Comparison of ENCODE assay signal across 8 cellular contexts in the genomic region with DNA sequence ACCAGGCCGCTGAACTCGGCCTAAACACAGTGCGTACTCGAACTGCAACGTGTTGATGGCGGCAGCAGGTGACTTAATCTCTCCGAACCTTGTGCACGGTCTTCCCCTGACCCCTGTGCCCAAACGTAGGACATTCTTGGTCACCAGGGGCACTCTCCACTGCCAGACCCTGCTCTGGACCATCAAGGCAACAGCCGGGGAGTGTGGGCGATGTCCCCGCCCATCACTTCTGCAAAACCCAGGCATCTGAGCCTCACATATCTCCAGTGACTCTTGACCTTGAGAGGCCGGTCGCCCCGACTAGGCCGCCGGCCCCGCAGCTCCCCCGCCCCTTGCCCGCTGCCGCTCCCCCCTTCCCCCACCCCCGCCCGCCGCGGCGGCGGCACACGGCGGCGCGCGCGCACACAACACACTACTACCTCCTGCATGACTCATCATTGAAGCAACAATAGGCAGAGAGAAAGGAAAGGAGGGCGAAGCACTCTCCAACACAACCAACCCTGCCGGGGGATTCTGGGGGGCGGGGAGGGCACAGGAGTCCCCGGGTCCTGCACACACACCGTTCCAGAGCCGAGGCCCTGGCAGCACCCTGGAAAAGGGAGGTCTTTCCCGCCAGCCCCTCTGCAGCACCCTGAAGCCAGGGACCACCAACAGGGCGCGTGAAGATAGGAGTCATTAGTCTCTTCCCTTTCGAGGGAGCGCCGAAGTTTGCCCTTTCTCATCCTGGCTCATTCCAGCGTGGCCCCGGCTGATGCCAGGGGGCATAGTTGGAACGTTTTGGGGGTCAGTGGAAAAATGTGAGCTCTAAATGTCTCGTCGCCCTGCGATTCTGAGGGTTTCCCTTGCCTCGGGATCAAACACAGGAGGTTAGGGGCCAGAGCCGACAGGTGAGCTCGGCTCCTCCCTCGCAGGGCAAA. TPM values are rescaled to one million over a fixed set of nuclear protein-coding genes. Genes with fewer than 3 reads are reported as not detected.
DNase-seq lines count a peak whose midpoint lies in the region; ATAC-seq and TF ChIP-seq lines count a peak whose summit lies in the region.

No MANE protein-coding gene starts in this region.

- TF ChIP-seq CTCF in CD14-positive monocyte (IDR thresholded peaks at IDR 0.05) (no peak), adrenal gland (IDR thresholded peaks at IDR 0.05) (no peak), left ventricle myocardium inferior (IDR thresholded peaks at IDR 0.05; ENCODE audit: borderline replicate concordance) (no peak)

- peak; percentile 87 for DNase-seq in CD14-positive monocyte (ENCODE audit: low spot score)
- DNase-seq in KBM-7: peak; percentile 49
- DNase-seq in adrenal gland: peak; percentile 72 to 84 (median 75)
- DNase-seq in left ventricle myocardium inferior: peak; percentile 56
- DNase-seq in pulmonary artery endothelial cell (ENCODE audit: low read depth, low spot score): peak; percentile 67

- H3K27me3 Mint-ChIP-seq in CD14-positive monocyte (ENCODE audit: low read depth in 3 of 3): peaks cover 0 to 7% (median 0%) of the 10 kb centered on the region in 3 donors
- H3K27me3 Mint-ChIP-seq in T-helper 1 cell treated with Interleukin-12 subunit alpha and Interleukin-12 subunit beta and Interleukin-4 antibody, amounts not matched to agents 30 μg/mL and 1 μg/mL, for 36 hours (ENCODE audit: low read depth): no peaks in the 10 kb centered on the region

- 12 to 32% (median 14%) methylated on average over 15 to 52 of the region's 55 CpGs for WGBS in adrenal gland, 4 donors

- no peaks in the 10 kb centered on the region for H3K36me3 ChIP-seq in adrenal gland (replicated peaks in 1 of 2)
- no peaks in the 10 kb centered on the region for H3K36me3 ChIP-seq in left ventricle myocardium inferior

- peaks cover 54 to 70% of the 10 kb centered on the region in 2 donors for H3K4me1 ChIP-seq in adrenal gland (replicated peaks in 1 of 2)
- peaks cover 85% of the 10 kb centered on the region for H3K4me1 ChIP-seq in left ventricle myocardium inferior

- intact Hi-C loops in CD14-positive monocyte (cut with micrococcal nuclease) (loop anchor here in 1 of 2 donors (10.0 kb wide), 1 partner anchor 754 kb away; the partner anchor contains the start of genes RILP and SCARF1), adrenal gland (cut with DNase I) (no loop called here), left ventricle myocardium inferior (cut with micrococcal nuclease) (no loop called here)

- peaks cover 20 to 23% of the 10 kb centered on the region in 2 donors for H3K36me3 Mint-ChIP-seq in CD14-positive monocyte
- peaks cover 2% of the 10 kb centered on the region for H3K36me3 Mint-ChIP-seq in T-helper 1 cell treated with Interleukin-12 subunit alpha and Interleukin-12 subunit beta and Interleukin-4 antibody, amounts not matched to agents 30 μg/mL and 1 μg/mL, for 36 hours (ENCODE audit: low read depth)

- in situ Hi-C loops in KBM-7 (cut with MboI; ENCODE audit: low pct_unique_long_range_greater_than_20kb, low sequenced_read_pairs): no loop called here

- H3K4me3 Mint-ChIP-seq in CD14-positive monocyte: peak overlapping the region; percentile 88 to 95
- H3K4me3 Mint-ChIP-seq in T-helper 1 cell treated with Interleukin-12 subunit alpha and Interleukin-12 subunit beta and Interleukin-4 antibody, amounts not matched to agents 30 μg/mL and 1 μg/mL, for 36 hours: peak overlapping the region; percentile 93

- peak overlapping the region; percentile 98 to 100 (median 99) for H3K27ac Mint-ChIP-seq in CD14-positive monocyte
- peak overlapping the region; percentile 99 for H3K27ac Mint-ChIP-seq in T-helper 1 cell treated with Interleukin-12 subunit alpha and Interleukin-12 subunit beta and Interleukin-4 antibody, amounts not matched to agents 30 μg/mL and 1 μg/mL, for 36 hours

- no peak for ATAC-seq in HG03354 (IDR thresholded peaks at IDR 0.05; ENCODE audit: poor library complexity, severe bottlenecking, unreplicated experiment)
- ATAC-seq in GM21528 (IDR thresholded peaks at IDR 0.05; ENCODE audit: low FRiP score, unreplicated experiment): no peak

- H3K9me3 ChIP-seq in adrenal gland (replicated peaks in 1 of 3): no peaks in the 10 kb centered on the region
- H3K9me3 ChIP-seq in left ventricle myocardium inferior (replicated peaks): no peaks in the 10 kb centered on the region

- H3K27ac ChIP-seq in adrenal gland (peak overlapping the region; percentile 97 to 99 (median 98)), left ventricle myocardium inferior (replicated peaks) (peak overlapping the region; percentile 99)

- peaks cover 0 to 5% (median 0%) of the 10 kb centered on the region in 7 donors for H3K9me3 Mint-ChIP-seq in CD14-positive monocyte
- H3K9me3 Mint-ChIP-seq in T-helper 1 cell treated with Interleukin-12 subunit alpha and Interleukin-12 subunit beta and Interleukin-4 antibody, amounts not matched to agents 30 μg/mL and 1 μg/mL, for 36 hours: no peaks in the 10 kb centered on the region

- no peaks in the 10 kb centered on the region for H3K27me3 ChIP-seq in adrenal gland
- no peaks in the 10 kb centered on the region for H3K27me3 ChIP-seq in left ventricle myocardium inferior (ENCODE audit: low read depth)

- peaks cover 57% of the 10 kb centered on the region for H3K4me1 Mint-ChIP-seq in CD14-positive monocyte
- peaks cover 30% of the 10 kb centered on the region for H3K4me1 Mint-ChIP-seq in T-helper 1 cell treated with Interleukin-12 subunit alpha and Interleukin-12 subunit beta and Interleukin-4 antibody, amounts not matched to agents 30 μg/mL and 1 μg/mL, for 36 hours (ENCODE audit: low read depth)

- H3K4me3 ChIP-seq in adrenal gland (peak overlapping the region in 3 of 4 donors; percentile 4 to 94 (median 72)), left ventricle myocardium inferior (peak overlapping the region; percentile 87)

- peak; percentile 26 to 75 for TF ChIP-seq POLR2A in adrenal gland (IDR thresholded peaks at IDR 0.05)

RNA-seq across cellular contexts. Expression of gene MNT, which starts 1.9 kb away (rescaled TPM):
- polyA plus RNA-seq in CD14-positive monocyte (1 to 10 TPM in 1 of 2 donors, under 1 TPM in 1; 0.28 to 1.3 TPM), adrenal gland (10 to 100 TPM in 1 of 3 donors, 1 to 10 TPM in 2; 4.9 to 30.6 (median 7.7) TPM)
- total RNA-seq in adrenal gland (10 to 100 TPM in 7 of 8 donors, 1 to 10 TPM in 1; 9.4 to 43.9 (median 20.9) TPM), left ventricle myocardium inferior (9.9 TPM), pulmonary artery endothelial cell (3.1 and 3.2 TPM in 2 replicates)
